8 cellular contexts compared by ENCODE assay signal in the genomic region with DNA sequence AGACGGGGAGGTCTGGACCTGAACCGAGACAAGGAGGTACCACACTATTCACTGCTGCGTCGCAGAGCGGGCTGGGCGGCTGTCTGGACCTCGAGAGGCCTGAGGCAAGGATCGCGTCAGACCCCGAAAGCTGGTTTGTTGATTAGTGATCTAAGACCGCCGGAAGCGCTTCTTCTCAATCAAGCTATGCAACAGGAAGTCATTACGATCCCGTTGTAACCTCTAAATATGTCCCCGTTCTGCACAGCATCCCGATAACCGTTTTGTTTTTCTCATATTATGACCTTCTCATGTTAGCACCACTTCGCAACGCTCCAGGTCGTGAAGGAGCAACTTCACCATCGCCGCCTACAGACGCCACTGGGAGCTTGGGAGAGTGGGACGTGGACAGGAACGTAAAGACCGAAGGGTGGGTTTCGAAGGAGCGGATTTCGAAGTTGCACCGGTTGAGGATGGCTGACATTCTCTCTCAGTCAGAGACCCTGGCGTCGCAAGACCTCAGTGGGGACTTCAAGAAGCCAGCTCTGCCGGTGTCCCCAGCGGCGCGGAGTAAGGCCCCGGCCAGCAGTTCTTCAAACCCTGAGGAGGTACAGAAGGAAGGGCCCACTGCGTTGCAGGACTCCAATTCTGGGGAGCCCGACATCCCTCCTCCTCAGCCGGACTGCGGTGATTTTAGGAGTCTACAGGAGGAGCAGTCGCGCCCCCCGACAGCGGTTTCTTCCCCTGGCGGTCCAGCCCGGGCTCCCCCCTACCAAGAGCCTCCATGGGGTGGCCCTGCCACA. TPM values are rescaled to one million over a fixed set of nuclear protein-coding genes. Genes with fewer than 3 reads are reported as not detected.
DNase-seq lines count a peak whose midpoint lies in the region; ATAC-seq, FAIRE-seq and TF ChIP-seq lines count a peak whose summit lies in the region.

Gene SLC4A1AP (plus strand): TSS at position 427 of the 782 bp plus-strand sequence. CDS start 26 bp downstream, at position 453.
Gene SUPT7L (minus strand): TSS at position 152 of the 782 bp plus-strand sequence. CDS start 1,422 bp downstream, outside the sequence.

- H3K36me3 ChIP-seq in osteoblast (ENCODE audit: insufficient read depth, low read length) (peaks cover 37% of the 10 kb centered on the region), testis (ENCODE audit: low read depth, missing control alignments) (no peaks in the 10 kb centered on the region)

- peak within 1 kb of the TSS; percentile 99 for H3K4me2 ChIP-seq in osteoblast (ENCODE audit: insufficient read depth, low read length)

- intact Hi-C loops in testis (cut with DNase I; ENCODE audit: low total_unique reads), result no loop called here

- H3K9me3 Mint-ChIP-seq in activated naive CD8-positive, alpha-beta T cell (ENCODE audit: low read depth), result no peaks in the 10 kb centered on the region
- peaks cover 2% of the 10 kb centered on the region for H3K9me3 Mint-ChIP-seq in glutamatergic neuron (ENCODE audit: unreplicated experiment)

- TF ChIP-seq CTCF in HFF-Myc (IDR thresholded peaks at IDR 0.05; ENCODE audit: low read depth, low read length, missing control alignments) (no peak), glutamatergic neuron (IDR thresholded peaks at IDR 0.05; ENCODE audit: partially characterized antibody, unreplicated experiment) (no peak), osteoblast (IDR thresholded peaks at IDR 0.05; ENCODE audit: extremely low read depth, low read depth, low read length) (no peak), testis (IDR thresholded peaks at IDR 0.05) (peak in 1 of 3 experiments; percentile 4)

- no peaks in the 10 kb centered on the region for H3K27me3 Mint-ChIP-seq in activated naive CD8-positive, alpha-beta T cell
- H3K27me3 Mint-ChIP-seq in glutamatergic neuron (ENCODE audit: unreplicated experiment), result peaks cover 4% of the 10 kb centered on the region

- H2AFZ ChIP-seq in osteoblast (ENCODE audit: low read length), result peak within 1 kb of the TSS; percentile 100

- FAIRE-seq in G401.6 (lab: Jason Lieb, UNC), result peak; percentile 58

- H3K27ac Mint-ChIP-seq in activated naive CD8-positive, alpha-beta T cell, result peak within 1 kb of the TSS; percentile 100
- H3K27ac Mint-ChIP-seq in glutamatergic neuron (ENCODE audit: unreplicated experiment), result peak within 1 kb of the TSS; percentile 100

- peaks cover 52% of the 10 kb centered on the region for H3K4me1 Mint-ChIP-seq in activated naive CD8-positive, alpha-beta T cell (ENCODE audit: low read depth)
- peaks cover 10% of the 10 kb centered on the region for H3K4me1 Mint-ChIP-seq in glutamatergic neuron (ENCODE audit: low read depth, unreplicated experiment)

- peak within 1 kb of the TSS; percentile 92 for H3K4me3 ChIP-seq in HFF-Myc (replicated peaks; ENCODE audit: low read depth, low read length)
- H3K4me3 ChIP-seq in osteoblast (ENCODE audit: insufficient read depth, low read length), result peak within 1 kb of the TSS; percentile 97
- peak within 1 kb of the TSS; percentile 86 to 87 for H3K4me3 ChIP-seq in testis

- H3K4me1 ChIP-seq in osteoblast (ENCODE audit: insufficient read depth, low read length), result peaks cover 25% of the 10 kb centered on the region
- peaks cover 13% of the 10 kb centered on the region for H3K4me1 ChIP-seq in testis

- DNase-seq in HFF-Myc (ENCODE audit: extremely low read depth, low read depth) (peak; percentile 57), NCI-H1048 (lab: John Stamatoyannopoulos, UW) (peak; percentile 30), glutamatergic neuron (peak; percentile 69), osteoblast (ENCODE audit: insufficient read length, low spot score, missing footprints) (peak; percentile 80), testis (peak; percentile 87)

- peak; percentile 88 for ATAC-seq in SK-N-SH treated with all-trans-retinoic acid at 6 μM for 48 hours

- TF ChIP-seq POLR2A in testis (IDR thresholded peaks at IDR 0.05), result no peak

- peaks cover 61% of the 10 kb centered on the region for H3K79me2 ChIP-seq in osteoblast (ENCODE audit: insufficient read depth, low read length)

- H4K20me1 ChIP-seq in osteoblast (ENCODE audit: insufficient read depth, low read length), result no peaks in the 10 kb centered on the region

- peaks cover 10% of the 10 kb centered on the region for H3K36me3 Mint-ChIP-seq in activated naive CD8-positive, alpha-beta T cell
- no peaks in the 10 kb centered on the region for H3K36me3 Mint-ChIP-seq in glutamatergic neuron (ENCODE audit: unreplicated experiment)

- H3K4me3 Mint-ChIP-seq in activated naive CD8-positive, alpha-beta T cell, result peak within 1 kb of the TSS; percentile 99
- H3K4me3 Mint-ChIP-seq in glutamatergic neuron (ENCODE audit: unreplicated experiment), result peak within 1 kb of the TSS; percentile 100

- WGBS in testis, 2 donors, result 0% methylated on average over 38 to 48 of the region's 48 CpGs

- H3K9me3 ChIP-seq in osteoblast (ENCODE audit: low read depth, low read length) (no peaks in the 10 kb centered on the region), testis (no peaks in the 10 kb centered on the region)

- peak within 1 kb of the TSS; percentile 97 for H3K27ac ChIP-seq in osteoblast (ENCODE audit: low read depth, low read length)
- H3K27ac ChIP-seq in testis, result peak within 1 kb of the TSS; percentile 80 to 89

- no peaks in the 10 kb centered on the region for H3K27me3 ChIP-seq in osteoblast (ENCODE audit: insufficient read depth, low read length)
- no peaks in the 10 kb centered on the region for H3K27me3 ChIP-seq in testis

TF ChIP-seq in SK-N-SH treated with all-trans-retinoic acid at 6 μM for 48 hours, 23 proteins besides CTCF, POLR2A, EP300 and RAD21:
- TF ChIP-seq ISL1 (CRISPR knock-in tag; IDR thresholded peaks at IDR 0.05) (0 out of 2 replicates have a peak, but pooled peaks have one; percentile 25), CREB5 (CRISPR knock-in tag; IDR thresholded peaks at IDR 0.05; ENCODE audit: low read depth) (0 out of 2 replicates have a peak, but pooled peaks have one; percentile 22), TOX (CRISPR knock-in tag; IDR thresholded peaks at IDR 0.05; ENCODE audit: borderline replicate concordance) (no peak), PPARA (CRISPR knock-in tag; IDR thresholded peaks at IDR 0.05; ENCODE audit: borderline replicate concordance) (peak; percentile 80; the same call in 1 of the 2 replicates), BACH2 (CRISPR knock-in tag; IDR thresholded peaks at IDR 0.05; ENCODE audit: borderline replicate concordance) (no peak), ZNF70 (CRISPR knock-in tag; IDR thresholded peaks at IDR 0.05) (peak; percentile 42; the same call in 1 of the 2 replicates), ZC3H10 (CRISPR knock-in tag; IDR thresholded peaks at IDR 0.05) (no peak), ZFP3 (CRISPR knock-in tag; IDR thresholded peaks at IDR 0.05) (0 out of 2 replicates have a peak, but pooled peaks have one; percentile 27), SNAI2 (CRISPR knock-in tag; IDR thresholded peaks at IDR 0.05) (peak; percentile 47; the same call in 1 of the 2 replicates), POU6F1 (CRISPR knock-in tag; IDR thresholded peaks at IDR 0.05; ENCODE audit: borderline replicate concordance, low read depth) (peak; percentile 99), TCF4 (CRISPR knock-in tag; IDR thresholded peaks at IDR 0.05; ENCODE audit: borderline replicate concordance) (peak; percentile 44; the same call in 1 of the 2 replicates), ZNF8 (CRISPR knock-in tag; IDR thresholded peaks at IDR 0.05) (peak; percentile 15; the same call in 1 of the 2 replicates)

RNA-seq across cellular contexts. Expression of gene SLC4A1AP, which starts in this region (rescaled TPM):
- total RNA-seq in glutamatergic neuron (ENCODE audit: unreplicated experiment), result 24.7 TPM
- total RNA-seq in osteoblast, result 24.8 and 27.9 TPM in 2 replicates
- 10 to 100 TPM; 55.3 to 56.5 TPM for total RNA-seq in testis
- 60.5 TPM for polyA plus RNA-seq in testis (ENCODE audit: insufficient read depth, low read depth, low replicate concordance)

RNA-seq across cellular contexts. Expression of gene SUPT7L, which starts in this region (rescaled TPM):
- total RNA-seq in glutamatergic neuron (ENCODE audit: unreplicated experiment), result 47.4 TPM
- total RNA-seq in osteoblast, result 44.2 and 50.3 TPM in 2 replicates
- total RNA-seq in testis, result 10 to 100 TPM; 39.3 to 39.9 TPM
- 40.4 TPM for polyA plus RNA-seq in testis (ENCODE audit: insufficient read depth, low read depth, low replicate concordance)

Comparison
In these comparisons a context has a peak if more than half of its experiments do, and no peak if none do; other contexts are left out.
1. Peak in every context shown above with its lines: DNase-seq, ATAC-seq, H3K4me3 ChIP-seq and H3K27ac ChIP-seq.
2. DNase-seq: peak in every context shown above with its lines; median percentile 87 in testis; 80 in osteoblast; 69 in glutamatergic neuron; 57 in HFF-Myc; 30 in NCI-H1048.